29 cellular contexts compared by ENCODE assay signal in the genomic region with DNA sequence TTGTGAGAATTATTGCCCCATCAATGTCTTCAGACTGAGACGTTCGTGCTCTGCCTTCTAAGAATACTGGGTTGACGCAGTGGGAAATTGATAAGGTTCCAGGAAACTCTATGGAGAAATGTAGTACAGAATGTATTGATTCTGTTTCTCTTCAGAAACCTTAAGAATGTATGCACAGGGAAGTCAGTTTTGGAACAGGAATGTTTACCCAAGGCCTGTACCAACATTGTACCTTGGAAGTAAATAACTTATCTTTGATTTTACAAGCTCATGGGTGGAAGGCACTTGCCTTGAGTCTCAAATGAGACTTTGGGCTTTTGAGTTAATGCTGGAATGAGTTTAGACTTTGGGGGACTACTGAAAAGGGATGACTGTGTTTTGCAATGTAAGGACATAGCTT. TPM values are rescaled to one million over a fixed set of nuclear protein-coding genes. Genes with fewer than 3 reads are reported as not detected.
"Had no signal": no experiment of that assay in that cellular context is flagged by ENCODE, and none has a peak within 500 bp of the region (broad histone marks: within the 10 kb centered on the region; RNA-seq: fewer than 3 reads in every experiment).

No MANE protein-coding gene starts in this region.

- H3K9me3 ChIP-seq: ascending aorta, body of pancreas, SJSA1 had no signal

- H3K36me3 ChIP-seq: ascending aorta, cardiac muscle cell, SJSA1 had no signal

- H3K27me3 ChIP-seq: ascending aorta, body of pancreas, cardiac muscle cell, SJSA1 had no signal

- H3K4me1 ChIP-seq: ascending aorta, SJSA1 had no signal

- H3K27ac ChIP-seq: ascending aorta, body of pancreas, cardiac muscle cell, SJSA1 had no signal

- H3K27ac Mint-ChIP-seq: activated CD8-positive, alpha-beta T cell treated with anti-CD3 and anti-CD28 coated beads, Interleukin-2, amount 10 ng/mL, durations not matched to agents 7 days and 5 days; activated naive CD4-positive, alpha-beta T cell treated with anti-CD3 and anti-CD28 coated beads, Interleukin-2, amount 50 U/mL, for 72 hours; activated naive CD8-positive, alpha-beta T cell treated with anti-CD3 and anti-CD28 coated beads, Interleukin-2, amount 50 U/mL, for 24 hours; T-helper 1 cell treated with Interleukin-12 subunit alpha and Interleukin-12 subunit beta and Interleukin-4 antibody, amounts not matched to agents 30 μg/mL and 1 μg/mL, for 36 hours; WTC11 had no signal

- DNase-seq: activated CD4-positive, alpha-beta T cell treated with anti-CD3 and anti-CD28 coated beads for 48 hours; activated CD4-positive, alpha-beta T cell treated with anti-CD3 and anti-CD28 coated beads, Interleukin-2, amount 50 U/mL, for 4 hours; activated CD4-positive, CD25-positive, alpha-beta regulatory T cell treated with anti-CD3 and anti-CD28 coated beads, Interleukin-2, amount 50 U/mL, for 72 hours; activated CD8-positive, alpha-beta memory T cell treated with anti-CD3 and anti-CD28 coated beads, Interleukin-2, amount 50 U/mL, for 48 hours; activated CD8-positive, alpha-beta T cell treated with anti-CD3 and anti-CD28 coated beads, Interleukin-2, amount 10 ng/mL, durations not matched to agents 7 days and 5 days; activated naive CD4-positive, alpha-beta T cell; activated naive CD8-positive, alpha-beta T cell treated with anti-CD3 and anti-CD28 coated beads, Interleukin-2, amount 50 U/mL, for 24 hours; activated T-cell treated with anti-CD3 and anti-CD28 coated beads, Interleukin-2, amount 50 U/mL, for 1 hour; amniotic stem cell; body of pancreas; KG1; NCI-H1092; NCI-H1694 treated with DMSO at 0.1 percent for 48 hours; NCI-H2029 treated with DMSO at 0.1 percent for 48 hours; NCI-H510A; NCI-H526 treated with DMSO at 0.1 percent for 48 hours; NCI-H82; OCI-M1; RPMI8226 had no signal

- H3K4me3 Mint-ChIP-seq: activated CD8-positive, alpha-beta T cell treated with anti-CD3 and anti-CD28 coated beads, Interleukin-2, amount 10 ng/mL, durations not matched to agents 7 days and 5 days; activated naive CD8-positive, alpha-beta T cell treated with anti-CD3 and anti-CD28 coated beads, Interleukin-2, amount 50 U/mL, for 24 hours; T-helper 1 cell treated with Interleukin-12 subunit alpha and Interleukin-12 subunit beta and Interleukin-4 antibody, amounts not matched to agents 30 μg/mL and 1 μg/mL, for 36 hours; WTC11 had no signal

- ATAC-seq: activated CD8-positive, alpha-beta T cell treated with anti-CD3 and anti-CD28 coated beads, Interleukin-2, amount 10 ng/mL, durations not matched to agents 7 days and 5 days; activated naive CD4-positive, alpha-beta T cell treated with anti-CD3 and anti-CD28 coated beads, Interleukin-2, amount 50 U/mL, for 72 hours; activated naive CD8-positive, alpha-beta T cell treated with anti-CD3 and anti-CD28 coated beads, Interleukin-2, amount 50 U/mL, for 24 hours; body of pancreas; Panc1; Right ventricle myocardium inferior; WTC11 had no signal

- H3K36me3 Mint-ChIP-seq: activated naive CD4-positive, alpha-beta T cell treated with anti-CD3 and anti-CD28 coated beads, Interleukin-2, amount 50 U/mL, for 72 hours had no signal

- H3K4me3 ChIP-seq: ascending aorta, body of pancreas, cardiac muscle cell, SJSA1 had no signal

- H3K4me1 Mint-ChIP-seq: activated naive CD8-positive, alpha-beta T cell treated with anti-CD3 and anti-CD28 coated beads, Interleukin-2, amount 50 U/mL, for 24 hours; WTC11 had no signal

- H3K9me3 Mint-ChIP-seq: T-helper 1 cell treated with Interleukin-12 subunit alpha and Interleukin-12 subunit beta and Interleukin-4 antibody, amounts not matched to agents 30 μg/mL and 1 μg/mL, for 36 hours had no signal

RNA-seq across cellular contexts. Expression of a gene that starts 59.5 kb away (rescaled TPM):
- total RNA-seq: activated CD8-positive, alpha-beta T cell treated with anti-CD3 and anti-CD28 coated beads, Interleukin-2, amount 10 ng/mL, durations not matched to agents 7 days and 5 days; activated naive CD4-positive, alpha-beta T cell treated with anti-CD3 and anti-CD28 coated beads, Interleukin-2, amount 50 U/mL, for 72 hours; ascending aorta; cardiac muscle cell; LHCN-M2; MCF 10A; SJSA1 had no signal
